1 cellular context compared by ENCODE assay signal in genomic region chr18:46097853-46098615, GRCh38.
TF ChIP-seq lines count a peak whose summit lies in the region.

Gene ATP5F1A (minus strand): TSS chr18:46098296. CDS start chr18:46098231, 65 bp downstream.

TF ChIP-seq in liver, 16 proteins besides CTCF, POLR2A, EP300 and RAD21 (continued from another document):
- TF ChIP-seq REST (IDR thresholded peaks at IDR 0.05) (peak; percentile 62), TAF1 (conservative IDR thresholded peaks at IDR 0.05) (no peak)
